Comparison of ENCODE assay signal across 9 cellular contexts in the genomic region with DNA sequence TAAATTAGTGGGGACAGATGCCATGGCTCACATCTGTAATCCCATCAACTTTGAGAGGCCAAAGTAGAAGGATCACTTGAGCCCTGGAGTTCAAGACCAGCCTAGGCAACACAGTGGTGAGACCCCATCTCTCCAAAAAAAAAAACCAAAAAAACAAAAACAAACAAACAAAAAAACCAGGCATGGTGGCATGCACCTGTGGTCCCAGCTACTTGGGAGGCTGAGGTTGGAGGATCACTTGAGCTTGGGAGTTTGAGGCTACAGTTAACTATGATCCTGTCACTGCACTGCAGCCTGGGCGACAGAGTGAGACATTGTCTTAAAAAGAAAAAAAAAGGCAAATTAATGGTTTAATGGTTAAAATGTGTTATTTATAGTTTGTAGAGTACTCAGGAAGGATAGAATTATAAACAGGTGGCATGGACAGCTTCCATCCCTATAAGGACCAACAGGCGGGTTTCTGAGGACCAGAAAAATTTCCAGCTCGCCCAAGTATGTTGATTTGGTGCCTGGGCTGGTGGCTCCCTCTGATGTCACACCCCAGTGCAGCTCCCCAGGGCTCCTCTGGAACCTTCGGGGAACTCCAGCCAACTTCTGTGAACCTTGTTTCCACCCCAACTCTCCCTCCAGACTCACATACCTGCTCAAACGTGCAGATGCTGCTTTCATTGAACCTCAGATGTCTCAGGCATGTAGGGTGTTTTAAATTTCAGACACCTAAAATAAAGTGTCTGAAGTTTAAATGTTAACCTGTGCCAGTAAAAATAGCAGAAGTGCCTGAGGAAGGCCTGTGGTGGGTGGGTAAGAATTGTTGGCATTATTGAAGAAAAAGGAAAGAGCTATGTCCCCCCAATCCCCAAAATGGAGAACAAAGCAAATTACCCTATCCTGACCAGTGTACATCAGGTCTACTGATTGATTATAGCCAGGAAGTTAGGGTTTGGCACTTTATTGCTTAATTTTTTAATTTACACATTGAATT.
DNase-seq lines count a peak whose midpoint lies in the region; ATAC-seq and TF ChIP-seq lines count a peak whose summit lies in the region.
"Had no signal": no experiment of that assay in that cellular context is flagged by ENCODE, and none has a peak within 500 bp of the region (broad histone marks: within the 10 kb centered on the region; RNA-seq: fewer than 3 reads in every experiment).

No MANE protein-coding gene starts in this region.

- POLR2A ChIA-PET in activated CD8-positive, alpha-beta T cell treated with anti-CD3 and anti-CD28 coated beads for 36 hours (lab: Charles Lee), result no interaction called here
- POLR2A ChIA-PET in CD8-positive, alpha-beta T cell (lab: Charles Lee), result no interaction called here

- H3K36me3 Mint-ChIP-seq in activated CD8-positive, alpha-beta T cell treated with anti-CD3 and anti-CD28 coated beads for 36 hours (ENCODE audit: low read depth), result no peaks in the 10 kb centered on the region
- no peaks in the 10 kb centered on the region for H3K36me3 Mint-ChIP-seq in CD8-positive, alpha-beta T cell
- H3K36me3 Mint-ChIP-seq in activated T-cell treated with anti-CD3 and anti-CD28 coated beads, Interleukin-2, amount 50 U/mL, for 72 hours (ENCODE audit: insufficient read depth in 2 of 2), result no peaks in the 10 kb centered on the region

- CTCF ChIA-PET in activated CD8-positive, alpha-beta T cell treated with anti-CD3 and anti-CD28 coated beads for 36 hours (lab: Charles Lee), result no interaction called here
- CTCF ChIA-PET in CD8-positive, alpha-beta T cell (lab: Charles Lee), result no interaction called here

- H3K4me1 ChIP-seq in mucosa of descending colon (ENCODE audit: low read depth), result peaks cover 77% of the 10 kb centered on the region
- H3K4me1 ChIP-seq in CD8-positive, alpha-beta T cell (ENCODE audit: insufficient read depth, low read length), result no peaks in the 10 kb centered on the region

- H3K9me3 ChIP-seq in mucosa of descending colon, result no peaks in the 10 kb centered on the region
- H3K9me3 ChIP-seq in CD8-positive, alpha-beta T cell (ENCODE audit: low read length), result no peaks in the 10 kb centered on the region

- H3K4me3 Mint-ChIP-seq in activated CD8-positive, alpha-beta T cell treated with anti-CD3 and anti-CD28 coated beads for 36 hours, result no peak overlapping the region
- H3K4me3 Mint-ChIP-seq in CD8-positive, alpha-beta T cell, result no peak overlapping the region
- peak overlapping the region in 1 of 2 donors; percentile 6 for H3K4me3 Mint-ChIP-seq in activated T-cell treated with anti-CD3 and anti-CD28 coated beads, Interleukin-2, amount 50 U/mL, for 72 hours

- H3K9me3 Mint-ChIP-seq in activated CD8-positive, alpha-beta T cell treated with anti-CD3 and anti-CD28 coated beads for 36 hours, result no peaks in the 10 kb centered on the region
- no peaks in the 10 kb centered on the region for H3K9me3 Mint-ChIP-seq in CD8-positive, alpha-beta T cell
- no peaks in the 10 kb centered on the region for H3K9me3 Mint-ChIP-seq in activated T-cell treated with anti-CD3 and anti-CD28 coated beads, Interleukin-2, amount 50 U/mL, for 72 hours

- peaks cover 12% of the 10 kb centered on the region for H3K27me3 Mint-ChIP-seq in activated CD8-positive, alpha-beta T cell treated with anti-CD3 and anti-CD28 coated beads for 36 hours
- H3K27me3 Mint-ChIP-seq in CD8-positive, alpha-beta T cell (ENCODE audit: low read depth), result peaks cover 3% of the 10 kb centered on the region
- H3K27me3 Mint-ChIP-seq in activated T-cell treated with anti-CD3 and anti-CD28 coated beads, Interleukin-2, amount 50 U/mL, for 72 hours (ENCODE audit: low read depth), result peaks cover 15% of the 10 kb centered on the region

- H3K36me3 ChIP-seq in mucosa of descending colon (ENCODE audit: low read depth), result no peaks in the 10 kb centered on the region
- no peaks in the 10 kb centered on the region for H3K36me3 ChIP-seq in CD8-positive, alpha-beta T cell (ENCODE audit: insufficient read depth, low read length)

- peak; percentile 22 for ATAC-seq in GM18505 (IDR thresholded peaks at IDR 0.05; ENCODE audit: unreplicated experiment)
- ATAC-seq in GM21619 (IDR thresholded peaks at IDR 0.05; ENCODE audit: unreplicated experiment), result peak; percentile 25
- ATAC-seq in mucosa of descending colon, result peak; percentile 3
- ATAC-seq in activated CD8-positive, alpha-beta T cell treated with anti-CD3 and anti-CD28 coated beads for 36 hours, result no peak
- no peak for ATAC-seq in CD8-positive, alpha-beta T cell
- ATAC-seq in activated T-cell treated with anti-CD3 and anti-CD28 coated beads, Interleukin-2, amount 50 U/mL, for 72 hours (replicated peaks in 1 of 2), result no peak

- H3K27ac ChIP-seq in CD8-positive, alpha-beta T cell (ENCODE audit: low read depth, low read length), result no peak overlapping the region

- no peak overlapping the region for H3K4me3 ChIP-seq in mucosa of descending colon
- H3K4me3 ChIP-seq in CD8-positive, alpha-beta T cell (ENCODE audit: low read depth, low read length), result no peak overlapping the region

- DNase-seq in HT-29 (ENCODE audit: low spot score) (peak; percentile 16), mucosa of descending colon (peak in 1 of 3 donors; percentile 46), HUDEP-2 (lab: John Stamatoyannopoulos, UW; ENCODE audit: unreplicated experiment in 76 of 76) (no peak)
- DNase-seq in activated CD8-positive, alpha-beta T cell treated with anti-CD3 and anti-CD28 coated beads for 36 hours, result no peak
- no peak for DNase-seq in CD8-positive, alpha-beta T cell
- DNase-seq in activated T-cell treated with anti-CD3 and anti-CD28 coated beads, Interleukin-2, amount 50 U/mL, for 72 hours, result no peak
- DNase-seq: anterior cingulate cortex had no signal

- H3K27me3 ChIP-seq in CD8-positive, alpha-beta T cell (ENCODE audit: insufficient read depth, low read length), result no peaks in the 10 kb centered on the region

- H3K4me1 Mint-ChIP-seq in activated CD8-positive, alpha-beta T cell treated with anti-CD3 and anti-CD28 coated beads for 36 hours (ENCODE audit: low read depth), result peaks cover 4% of the 10 kb centered on the region
- H3K4me1 Mint-ChIP-seq in CD8-positive, alpha-beta T cell (ENCODE audit: low read depth), result no peaks in the 10 kb centered on the region
- peaks cover 6% of the 10 kb centered on the region for H3K4me1 Mint-ChIP-seq in activated T-cell treated with anti-CD3 and anti-CD28 coated beads, Interleukin-2, amount 50 U/mL, for 72 hours (ENCODE audit: low read depth)

- peak; percentile 31 for TF ChIP-seq POLR2A in GM18505 (IDR thresholded peaks at IDR 0.05; ENCODE audit: borderline replicate concordance, extremely low read depth, insufficient read depth, insufficient read length)

- TF ChIP-seq CTCF in mucosa of descending colon (IDR thresholded peaks at IDR 0.05), result no peak
- TF ChIP-seq CTCF in activated CD8-positive, alpha-beta T cell treated with anti-CD3 and anti-CD28 coated beads for 36 hours (IDR thresholded peaks at IDR 0.05), result no peak
- no peak for TF ChIP-seq CTCF in CD8-positive, alpha-beta T cell (IDR thresholded peaks at IDR 0.05)

- intact Hi-C loops in mucosa of descending colon (cut with DNase I, micrococcal nuclease), result loop anchor here in 1 of 2 donors (10.0 kb wide), 1 partner anchor 67 kb away; a partner anchor contains a TSS
- intact Hi-C loops in activated CD8-positive, alpha-beta T cell treated with anti-CD3 and anti-CD28 coated beads for 36 hours (cut with micrococcal nuclease), result no loop called here
- intact Hi-C loops in CD8-positive, alpha-beta T cell (cut with DNase I, micrococcal nuclease), result no loop called here

- no peak overlapping the region for H3K27ac Mint-ChIP-seq in activated CD8-positive, alpha-beta T cell treated with anti-CD3 and anti-CD28 coated beads for 36 hours
- H3K27ac Mint-ChIP-seq in CD8-positive, alpha-beta T cell, result no peak overlapping the region
- no peak overlapping the region for H3K27ac Mint-ChIP-seq in activated T-cell treated with anti-CD3 and anti-CD28 coated beads, Interleukin-2, amount 50 U/mL, for 72 hours

Comparison
In these comparisons a context has a peak if more than half of its experiments do, and no peak if none do; other contexts are left out.
1. ATAC-seq: peak in GM18505 (single experiment), GM21619 (single experiment) and mucosa of descending colon (single experiment); none in activated CD8-positive, alpha-beta T cell treated with anti-CD3 and anti-CD28 coated beads for 36 hours (single experiment), CD8-positive, alpha-beta T cell (single experiment) and activated T-cell treated with anti-CD3 and anti-CD28 coated beads, Interleukin-2, amount 50 U/mL, for 72 hours (0 of 2).